16 cellular contexts compared by ENCODE assay signal in genomic region chr4:126209117-126209516, GRCh38.
DNase-seq lines count a peak whose midpoint lies in the region; ATAC-seq and TF ChIP-seq lines count a peak whose summit lies in the region.
"Had no signal": no experiment of that assay in that cellular context is flagged by ENCODE, and none has a peak within 500 bp of the region (broad histone marks: within the 10 kb centered on the region; RNA-seq: fewer than 3 reads in every experiment).

No MANE protein-coding gene starts in this region.

- H3K36me3 ChIP-seq in smooth muscle cell (ENCODE audit: low read depth): no peaks in the 10 kb centered on the region
- H3K36me3 ChIP-seq: BE2C, HAP-1 had no signal

- peak overlapping the region; percentile 74 for H2AFZ ChIP-seq in smooth muscle cell (ENCODE audit: low read depth)

- no peak overlapping the region for H3K27ac ChIP-seq in smooth muscle cell (ENCODE audit: low read depth)
- H3K27ac ChIP-seq: SK-N-MC had no signal

- H3F3A ChIP-seq in smooth muscle cell (ENCODE audit: low read depth): no peaks in the 10 kb centered on the region

- 89% methylated on average over 4 of the region's 4 CpGs for WGBS in smooth muscle cell (ENCODE audit: low lambda C conversion rate)

- H3K4me1 ChIP-seq in smooth muscle cell (ENCODE audit: low read depth): no peaks in the 10 kb centered on the region
- H3K4me1 ChIP-seq: BE2C, HAP-1 had no signal

- H3K9ac ChIP-seq in smooth muscle cell (ENCODE audit: low read depth): no peak overlapping the region

- no peak overlapping the region for H3K4me2 ChIP-seq in smooth muscle cell

- peak; percentile 12 for DNase-seq in AG20443 (ENCODE audit: low spot score)
- peak; percentile 3 for DNase-seq in M059J (ENCODE audit: low read depth)
- DNase-seq in fibroblast of the aortic adventitia (ENCODE audit: low read depth): peak; percentile 45
- no peak for DNase-seq in smooth muscle cell (lab: John Stamatoyannopoulos, UW; ENCODE audit: unreplicated experiment)
- DNase-seq in activated CD4-positive, alpha-beta T cell treated with anti-CD3 and anti-CD28 coated beads, Interleukin-2, amount 50 U/mL, for 1 hour: no peak
- no peak for DNase-seq in activated CD4-positive, alpha-beta T cell treated with anti-CD3 and anti-CD28 coated beads for 4 hours
- DNase-seq: BE2C; CD4-positive, CD25-positive, alpha-beta regulatory T cell; COR-L47; NCI-H1105; NCI-H1694; NCI-H2081 treated with DMSO at 0.1 percent for 48 hours had no signal

- no peaks in the 10 kb centered on the region for H3K79me2 ChIP-seq in smooth muscle cell (ENCODE audit: low read depth)

- H3K9me3 ChIP-seq in smooth muscle cell (replicated peaks; ENCODE audit: low read depth): no peaks in the 10 kb centered on the region
- H3K9me3 ChIP-seq: BE2C, HAP-1 had no signal

- H4K20me1 ChIP-seq in smooth muscle cell (ENCODE audit: low read depth): no peaks in the 10 kb centered on the region

- H3K4me3 ChIP-seq in fibroblast of the aortic adventitia (ENCODE audit: low read depth, low read length) (no peak overlapping the region), smooth muscle cell (no peak overlapping the region)
- H3K4me3 ChIP-seq: HAP-1, SK-N-MC had no signal

- ATAC-seq in HG03280 (IDR thresholded peaks at IDR 0.05; ENCODE audit: unreplicated experiment): no peak
- ATAC-seq: Panc1 had no signal

- H3K27me3 ChIP-seq in smooth muscle cell (ENCODE audit: low read depth): no peaks in the 10 kb centered on the region
- H3K27me3 ChIP-seq: BE2C had no signal

- TF ChIP-seq CTCF in fibroblast of the aortic adventitia (IDR thresholded peaks at IDR 0.05; ENCODE audit: insufficient read depth, low read length) (no peak), smooth muscle cell (IDR thresholded peaks at IDR 0.05; ENCODE audit: borderline replicate concordance, insufficient read depth, poor library complexity, severe bottlenecking) (no peak)

Comparison
In these comparisons a context has a peak if more than half of its experiments do, and no peak if none do; other contexts are left out.
1. DNase-seq: peak in AG20443 (single experiment), M059J (single experiment) and fibroblast of the aortic adventitia (single experiment); none in smooth muscle cell (single experiment), activated CD4-positive, alpha-beta T cell treated with anti-CD3 and anti-CD28 coated beads, Interleukin-2, amount 50 U/mL, for 1 hour (single experiment) and activated CD4-positive, alpha-beta T cell treated with anti-CD3 and anti-CD28 coated beads for 4 hours (0 of 2).